In the genomic region with DNA sequence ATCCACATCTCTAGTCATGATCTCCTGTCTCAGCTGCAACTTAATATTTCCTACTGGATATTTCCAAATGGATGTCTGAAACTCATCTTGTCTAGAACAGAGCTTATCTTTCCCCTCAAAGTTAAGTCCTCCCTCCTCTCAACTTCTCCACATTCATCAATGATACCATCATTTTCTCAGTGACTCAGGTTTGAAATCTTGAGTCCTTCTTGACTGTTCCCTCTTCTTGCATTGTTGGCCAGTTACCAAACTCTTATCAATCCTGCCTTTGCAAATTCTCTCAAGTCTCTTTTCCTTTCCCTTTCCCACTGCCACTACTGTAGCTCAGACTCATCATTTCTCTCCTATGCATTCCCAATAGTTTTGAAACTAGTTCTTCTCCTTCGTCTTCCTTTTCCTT, we compare ENCODE assay signal across 1 cellular context.
TF ChIP-seq lines count a peak whose summit lies in the region.

No MANE protein-coding gene starts in this region.

TF ChIP-seq in WTC11, 78 proteins besides CTCF, POLR2A, EP300 and RAD21 (continued from another document):
- TF ChIP-seq, protein P1, sequence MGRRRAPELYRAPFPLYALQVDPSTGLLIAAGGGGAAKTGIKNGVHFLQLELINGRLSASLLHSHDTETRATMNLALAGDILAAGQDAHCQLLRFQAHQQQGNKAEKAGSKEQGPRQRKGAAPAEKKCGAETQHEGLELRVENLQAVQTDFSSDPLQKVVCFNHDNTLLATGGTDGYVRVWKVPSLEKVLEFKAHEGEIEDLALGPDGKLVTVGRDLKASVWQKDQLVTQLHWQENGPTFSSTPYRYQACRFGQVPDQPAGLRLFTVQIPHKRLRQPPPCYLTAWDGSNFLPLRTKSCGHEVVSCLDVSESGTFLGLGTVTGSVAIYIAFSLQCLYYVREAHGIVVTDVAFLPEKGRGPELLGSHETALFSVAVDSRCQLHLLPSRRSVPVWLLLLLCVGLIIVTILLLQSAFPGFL (CRISPR knock-in tag; IDR thresholded peaks at IDR 0.05; ENCODE audit: borderline replicate concordance) = no peak
- TF ChIP-seq, protein P2, sequence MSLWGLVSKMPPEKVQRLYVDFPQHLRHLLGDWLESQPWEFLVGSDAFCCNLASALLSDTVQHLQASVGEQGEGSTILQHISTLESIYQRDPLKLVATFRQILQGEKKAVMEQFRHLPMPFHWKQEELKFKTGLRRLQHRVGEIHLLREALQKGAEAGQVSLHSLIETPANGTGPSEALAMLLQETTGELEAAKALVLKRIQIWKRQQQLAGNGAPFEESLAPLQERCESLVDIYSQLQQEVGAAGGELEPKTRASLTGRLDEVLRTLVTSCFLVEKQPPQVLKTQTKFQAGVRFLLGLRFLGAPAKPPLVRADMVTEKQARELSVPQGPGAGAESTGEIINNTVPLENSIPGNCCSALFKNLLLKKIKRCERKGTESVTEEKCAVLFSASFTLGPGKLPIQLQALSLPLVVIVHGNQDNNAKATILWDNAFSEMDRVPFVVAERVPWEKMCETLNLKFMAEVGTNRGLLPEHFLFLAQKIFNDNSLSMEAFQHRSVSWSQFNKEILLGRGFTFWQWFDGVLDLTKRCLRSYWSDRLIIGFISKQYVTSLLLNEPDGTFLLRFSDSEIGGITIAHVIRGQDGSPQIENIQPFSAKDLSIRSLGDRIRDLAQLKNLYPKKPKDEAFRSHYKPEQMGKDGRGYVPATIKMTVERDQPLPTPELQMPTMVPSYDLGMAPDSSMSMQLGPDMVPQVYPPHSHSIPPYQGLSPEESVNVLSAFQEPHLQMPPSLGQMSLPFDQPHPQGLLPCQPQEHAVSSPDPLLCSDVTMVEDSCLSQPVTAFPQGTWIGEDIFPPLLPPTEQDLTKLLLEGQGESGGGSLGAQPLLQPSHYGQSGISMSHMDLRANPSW (CRISPR knock-in tag; conservative IDR thresholded peaks at IDR 0.05; ENCODE audit: low read depth) = no peak
